In the genomic region with DNA sequence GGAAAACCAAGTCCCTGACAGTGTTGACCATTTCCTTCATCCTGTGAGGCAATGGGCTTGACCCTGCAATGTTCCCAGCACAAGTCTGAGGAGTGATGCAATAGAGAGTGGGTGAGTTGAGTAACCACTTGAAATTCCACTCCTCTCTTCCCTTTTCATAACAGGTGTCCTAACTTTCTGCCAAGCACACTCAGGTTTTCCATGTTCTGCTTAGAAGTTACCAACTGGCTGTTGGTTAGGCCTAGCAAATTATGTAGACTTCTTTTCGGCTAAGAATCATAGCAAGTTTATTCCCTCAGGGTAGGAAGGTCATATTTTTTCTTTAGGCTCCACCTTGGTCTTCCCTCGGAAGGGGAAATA, we compare ENCODE assay signal across 9 cellular contexts. TPM values are rescaled to one million over a fixed set of nuclear protein-coding genes. Genes with fewer than 3 reads are reported as not detected.
DNase-seq lines count a peak whose midpoint lies in the region; ATAC-seq and TF ChIP-seq lines count a peak whose summit lies in the region.
"Had no signal": no experiment of that assay in that cellular context is flagged by ENCODE, and none has a peak within 500 bp of the region (broad histone marks: within the 10 kb centered on the region; RNA-seq: fewer than 3 reads in every experiment).

No MANE protein-coding gene starts in this region.

- DNase-seq in HS-5 (ENCODE audit: low read depth): peak; percentile 85
- peak; percentile 81 for DNase-seq in brain microvascular endothelial cell
- peak in 1 of 3 donors; percentile 86 for DNase-seq in right lobe of liver
- no peak for DNase-seq in superior temporal gyrus (ENCODE audit: extremely low spot score)
- DNase-seq in stimulated activated naive CD8-positive, alpha-beta T cell treated with anti-CD3 and anti-CD28 coated beads, Interleukin-15, amount 100 ng/mL, for 72 hours: no peak

- H3K4me1 ChIP-seq in ACC112 (ENCODE audit: control insufficient read depth, insufficient read depth, low read length, unreplicated experiment) (peaks cover 62% of the 10 kb centered on the region), right lobe of liver (peaks cover 0 to 62% (median 28%) of the 10 kb centered on the region in 4 donors)
- H3K4me1 ChIP-seq: parathyroid adenoma had no signal

- H3K27me3 Mint-ChIP-seq in stimulated activated naive CD8-positive, alpha-beta T cell treated with anti-CD3 and anti-CD28 coated beads, Interleukin-15, amount 100 ng/mL, for 72 hours: peaks cover 19% of the 10 kb centered on the region

- 50% methylated on average over 2 of the region's 2 CpGs for WGBS in right lobe of liver (ENCODE audit: insufficient coverage, low coverage, low lambda C conversion rate, missing lambda C conversion rate)

- H3K27me3 ChIP-seq in ACC112 (ENCODE audit: insufficient read depth, low read length): no peaks in the 10 kb centered on the region
- no peaks in the 10 kb centered on the region for H3K27me3 ChIP-seq in brain microvascular endothelial cell (replicated peaks)
- no peaks in the 10 kb centered on the region for H3K27me3 ChIP-seq in right lobe of liver

- H2AFZ ChIP-seq in ACC112 (ENCODE audit: low read length, unreplicated experiment): no peak overlapping the region
- H2AFZ ChIP-seq: parathyroid adenoma had no signal

- peak; percentile 50 for TF ChIP-seq POLR2A in right lobe of liver (IDR thresholded peaks at IDR 0.05)
- TF ChIP-seq POLR2A in GM18505 (IDR thresholded peaks at IDR 0.05; ENCODE audit: borderline replicate concordance, extremely low read depth, insufficient read depth, insufficient read length): no peak

- peak; percentile 70 to 89 (median 72) for ATAC-seq in right lobe of liver
- no peak for ATAC-seq in GM19023 (IDR thresholded peaks at IDR 0.05; ENCODE audit: unreplicated experiment)
- ATAC-seq in stimulated activated naive CD8-positive, alpha-beta T cell treated with anti-CD3 and anti-CD28 coated beads, Interleukin-15, amount 100 ng/mL, for 72 hours: no peak
- no peak for ATAC-seq in GM18505 (IDR thresholded peaks at IDR 0.05; ENCODE audit: unreplicated experiment)

- no peak overlapping the region for H3K4me3 Mint-ChIP-seq in stimulated activated naive CD8-positive, alpha-beta T cell treated with anti-CD3 and anti-CD28 coated beads, Interleukin-15, amount 100 ng/mL, for 72 hours

- no peaks in the 10 kb centered on the region for H3K9me3 Mint-ChIP-seq in stimulated activated naive CD8-positive, alpha-beta T cell treated with anti-CD3 and anti-CD28 coated beads, Interleukin-15, amount 100 ng/mL, for 72 hours

- intact Hi-C loops in right lobe of liver (cut with DNase I): no loop called here

- H3K4me3 ChIP-seq in ACC112 (ENCODE audit: low read depth, low read length) (no peak overlapping the region), brain microvascular endothelial cell (ENCODE audit: low read depth, low read length) (no peak overlapping the region), right lobe of liver (no peak overlapping the region)

- H3K4me1 Mint-ChIP-seq in stimulated activated naive CD8-positive, alpha-beta T cell treated with anti-CD3 and anti-CD28 coated beads, Interleukin-15, amount 100 ng/mL, for 72 hours: peaks cover 52% of the 10 kb centered on the region

- H3K9me3 ChIP-seq in right lobe of liver: no peaks in the 10 kb centered on the region

- no peaks in the 10 kb centered on the region for H3K79me2 ChIP-seq in ACC112 (ENCODE audit: control insufficient read depth, insufficient read depth, low read length, unreplicated experiment)
- H3K79me2 ChIP-seq: parathyroid adenoma had no signal

- H3K27ac ChIP-seq in ACC112 (ENCODE audit: low read depth, low read length) (peak overlapping the region; percentile 57), brain microvascular endothelial cell (peak overlapping the region; percentile 45), right lobe of liver (peak overlapping the region; percentile 78 to 91 (median 84))

- in situ Hi-C loops in brain microvascular endothelial cell (cut with HindIII; ENCODE audit: low pct_ligation_motif_present, low sequenced_read_pairs): loop anchor here (25.0 kb wide), 1 partner anchor 107 kb away; no protein-coding TSS in a partner anchor

- TF ChIP-seq CTCF in brain microvascular endothelial cell (IDR thresholded peaks at IDR 0.05; ENCODE audit: low read depth, low read length, missing control alignments) (no peak), right lobe of liver (IDR thresholded peaks at IDR 0.05) (no peak)

- H3K36me3 ChIP-seq in ACC112 (ENCODE audit: insufficient read depth, low read length) (no peaks in the 10 kb centered on the region), brain microvascular endothelial cell (replicated peaks) (no peaks in the 10 kb centered on the region), right lobe of liver (no peaks in the 10 kb centered on the region)

- peak overlapping the region in 1 of 2 donors; percentile 57 for H3K27ac Mint-ChIP-seq in stimulated activated naive CD8-positive, alpha-beta T cell treated with anti-CD3 and anti-CD28 coated beads, Interleukin-15, amount 100 ng/mL, for 72 hours

RNA-seq across cellular contexts. Expression of a gene that starts 11.5 kb away (rescaled TPM):
- total RNA-seq in right lobe of liver: 1 to 10 TPM in 5 of 6 experiments, under 1 TPM in 1; 0.92 to 3.1 (median 1.6) TPM

RNA-seq across cellular contexts. Expression of a gene that starts 37.7 kb away (rescaled TPM):
- 1 to 10 TPM in 1 of 6 experiments, under 1 TPM in 3, not detected in 2; 0.06 to 1.1 (median 0.79) TPM for total RNA-seq in right lobe of liver

RNA-seq across cellular contexts. Expression of a gene that starts 48.1 kb away (rescaled TPM):
- total RNA-seq in right lobe of liver: 10 to 100 TPM in 4 of 6 experiments, 1 to 10 TPM in 2; 5.3 to 78.0 (median 46.2) TPM

Comparison
In these comparisons a context has a peak if more than half of its experiments do, and no peak if none do; other contexts are left out.
1. DNase-seq: peak in HS-5 (single experiment) and brain microvascular endothelial cell (single experiment); none in superior temporal gyrus (single experiment) and stimulated activated naive CD8-positive, alpha-beta T cell treated with anti-CD3 and anti-CD28 coated beads, Interleukin-15, amount 100 ng/mL, for 72 hours (0 of 2).
2. ATAC-seq: peak in right lobe of liver (4 of 4); none in GM19023 (single experiment), stimulated activated naive CD8-positive, alpha-beta T cell treated with anti-CD3 and anti-CD28 coated beads, Interleukin-15, amount 100 ng/mL, for 72 hours (single experiment) and GM18505 (single experiment).
3. Peak in every context shown above with its lines, with median percentiles within 50 percentile points of each other: H3K27ac ChIP-seq.